Comparison of ENCODE assay signal across 22 cellular contexts in genomic region chr13:110323986-110324749, GRCh38. TPM values are rescaled to one million over a fixed set of nuclear protein-coding genes. Genes with fewer than 3 reads are reported as not detected.
A peak's percentile ranks its signal among the peaks of the same experiment; 100 is the strongest.
DNase-seq lines count a peak whose midpoint lies in the region; TF ChIP-seq lines count a peak whose summit lies in the region.
"Had no signal": no experiment of that assay in that cellular context is flagged by ENCODE, and none has a peak within 500 bp of the region (broad histone marks: within the 10 kb centered on the region; RNA-seq: fewer than 3 reads in every experiment).

No MANE protein-coding gene starts in this region.

- no peak overlapping the region for H3K4me3 Mint-ChIP-seq in mesothelial cell of epicardium
- H3K4me3 Mint-ChIP-seq in Caco-2 (ENCODE audit: unreplicated experiment), result no peak overlapping the region
- H3K4me3 Mint-ChIP-seq: activated T-helper 1 cell treated with anti-CD3 and anti-CD28 coated beads, Interleukin-12 subunit alpha, Interleukin-12 subunit beta, Interleukin-2, Interleukin-4 antibody, amounts not matched to agents 30 ng/mL and 10 ng/mL and 1 ng/mL, durations not matched to agents 14 hours and 24 hours and 36 hours; CD4-positive, alpha-beta T cell; dendritic cell treated with granulocyte-macrophage colony-stimulating factor and Interleukin-4, amounts not matched to agents 40 ng/mL and 50 ng/mL, for 4 days; GM23338; neural crest cell had no signal

- TF ChIP-seq CTCF in choroid plexus epithelial cell (conservative IDR thresholded peaks at IDR 0.05; ENCODE audit: low read depth, low read length), result peak; percentile 8
- TF ChIP-seq CTCF in mesothelial cell of epicardium (IDR thresholded peaks at IDR 0.05; ENCODE audit: unreplicated experiment), result no peak
- TF ChIP-seq CTCF in Caco-2 (IDR thresholded peaks at IDR 0.05; ENCODE audit: insufficient read depth in 1 of 2, low read depth in 1 of 2, low read length in 1 of 2, severe bottlenecking in 1 of 2, unreplicated experiment in 1 of 2), result no peak

- H3K4me3 ChIP-seq in MG63, result no peak overlapping the region
- no peak overlapping the region for H3K4me3 ChIP-seq in choroid plexus epithelial cell (ENCODE audit: low read depth, low read length)
- H3K4me3 ChIP-seq in stomach smooth muscle (ENCODE audit: low read length in 2 of 2), result peak overlapping the region in 1 of 2 donors; percentile 35
- H3K4me3 ChIP-seq in Caco-2 (ENCODE audit: low read depth, low read length), result no peak overlapping the region
- H3K4me3 ChIP-seq: GM23338, testis had no signal

- CTCF ChIA-PET in Caco-2 (lab: Charles Lee), result interaction anchor here (0.8 kb wide), 1 partner anchor 12 kb away, joined by 3 read pairs; no protein-coding TSS in a partner anchor

- H3K9ac ChIP-seq in stomach smooth muscle (ENCODE audit: low read length in 2 of 2), result no peak overlapping the region

- H3K4me1 ChIP-seq in stomach smooth muscle (ENCODE audit: control insufficient read depth, insufficient read depth, low read length), result peaks cover 87% of the 10 kb centered on the region
- H3K4me1 ChIP-seq in Caco-2, result peaks cover 31% of the 10 kb centered on the region
- H3K4me1 ChIP-seq: testis had no signal

- peak overlapping the region; percentile 82 for H3K27ac ChIP-seq in stomach smooth muscle (ENCODE audit: low read length)
- H3K27ac ChIP-seq: testis had no signal

- H3K9me3 Mint-ChIP-seq in mesothelial cell of epicardium (peaks cover 6% of the 10 kb centered on the region), Caco-2 (ENCODE audit: unreplicated experiment) (peaks cover 11% of the 10 kb centered on the region)
- H3K9me3 Mint-ChIP-seq: activated naive CD4-positive, alpha-beta T cell treated with anti-CD3 and anti-CD28 coated beads, Interleukin-2, amount 50 U/mL, for 72 hours; CD4-positive, alpha-beta T cell; dendritic cell treated with granulocyte-macrophage colony-stimulating factor and Interleukin-4, amounts not matched to agents 40 ng/mL and 50 ng/mL, for 4 days had no signal

- intact Hi-C loops in Caco-2 (cut with micrococcal nuclease; ENCODE audit: unreplicated experiment), result no loop called here

- no TSS peak for BruUV-seq in Caco-2 (replicated peaks; lab: Mats Ljungman, UMichigan)

- H3K27me3 Mint-ChIP-seq in mesothelial cell of epicardium (ENCODE audit: low read depth) (no peaks in the 10 kb centered on the region), Caco-2 (ENCODE audit: insufficient read depth, unreplicated experiment) (no peaks in the 10 kb centered on the region)

- peaks cover 17% of the 10 kb centered on the region for H3K36me3 Mint-ChIP-seq in mesothelial cell of epicardium
- no peaks in the 10 kb centered on the region for H3K36me3 Mint-ChIP-seq in Caco-2 (ENCODE audit: insufficient read depth, unreplicated experiment)

- H3K27me3 ChIP-seq in MG63, result no peaks in the 10 kb centered on the region
- H3K27me3 ChIP-seq in stomach smooth muscle (ENCODE audit: control insufficient read depth in 1 of 2, insufficient read depth in 2 of 2, low read length in 2 of 2), result no peaks in the 10 kb centered on the region
- H3K27me3 ChIP-seq in Caco-2 (replicated peaks; ENCODE audit: control insufficient read depth, insufficient read depth, low read length), result no peaks in the 10 kb centered on the region
- H3K27me3 ChIP-seq: testis had no signal

- H3K27ac Mint-ChIP-seq in mesothelial cell of epicardium, result peak overlapping the region; percentile 18
- no peak overlapping the region for H3K27ac Mint-ChIP-seq in Caco-2 (ENCODE audit: unreplicated experiment)
- H3K27ac Mint-ChIP-seq: activated naive CD4-positive, alpha-beta T cell treated with anti-CD3 and anti-CD28 coated beads, Interleukin-2, amount 50 U/mL, for 72 hours; activated T-helper 1 cell treated with anti-CD3 and anti-CD28 coated beads, Interleukin-12 subunit alpha, Interleukin-12 subunit beta, Interleukin-2, Interleukin-4 antibody, amounts not matched to agents 30 ng/mL and 10 ng/mL and 1 ng/mL, durations not matched to agents 14 hours and 24 hours and 36 hours; CD4-positive, alpha-beta T cell; dendritic cell treated with granulocyte-macrophage colony-stimulating factor and Interleukin-4, amounts not matched to agents 40 ng/mL and 50 ng/mL, for 4 days; GM23338 had no signal

- no peaks in the 10 kb centered on the region for H3K9me3 ChIP-seq in MG63
- H3K9me3 ChIP-seq in stomach smooth muscle (ENCODE audit: control insufficient read depth in 2 of 2, low read length in 2 of 2), result no peaks in the 10 kb centered on the region
- H3K9me3 ChIP-seq in Caco-2, result no peaks in the 10 kb centered on the region; the same call in 1 of the 2 replicates
- H3K9me3 ChIP-seq: testis had no signal

- H3K4me1 Mint-ChIP-seq in mesothelial cell of epicardium, result peaks cover 54% of the 10 kb centered on the region
- peaks cover 25% of the 10 kb centered on the region for H3K4me1 Mint-ChIP-seq in Caco-2 (ENCODE audit: low read depth, unreplicated experiment)

- H3K36me3 ChIP-seq in MG63 (no peaks in the 10 kb centered on the region), stomach smooth muscle (ENCODE audit: control insufficient read depth in 2 of 2, insufficient read depth in 2 of 2, low read length in 2 of 2) (peaks cover 0 to 5% of the 10 kb centered on the region in 2 donors), Caco-2 (ENCODE audit: control insufficient read depth, insufficient read depth, low read length) (no peaks in the 10 kb centered on the region)

- POLR2A ChIA-PET in Caco-2 (lab: Charles Lee), result interaction anchor here (0.7 kb wide), 1 partner anchor 388 kb away, joined by 3 read pairs; no protein-coding TSS in a partner anchor

- DNase-seq in MG63 (peak; percentile 40), choroid plexus epithelial cell (ENCODE audit: low read depth) (no peak), mesothelial cell of epicardium (ENCODE audit: low spot score in 2 of 2, unreplicated experiment in 2 of 2) (no peak), NCI-H2029 (lab: John Stamatoyannopoulos, UW) (no peak), HPDE6-E6E7 (ENCODE audit: extremely low spot score) (no peak), Caco-2 (no peak), AG08395 (ENCODE audit: low spot score) (no peak)
- DNase-seq: activated CD4-positive, alpha-beta T cell treated with anti-CD3 and anti-CD28 coated beads for 4 hours; CD4-positive, alpha-beta T cell; foreskin melanocyte; kidney; NCI-H1930; NCI-H226; NCI-H82; Right ventricle myocardium superior; testis had no signal

RNA-seq across cellular contexts. Expression of gene COL4A2, which starts 17.1 kb away (rescaled TPM):
- total RNA-seq in MG63 (2014; rRNA removed; shearing (Covaris generic); ENCODE audit: low replicate concordance), result 50.0 and 85.0 TPM in 2 replicates
- total RNA-seq in mesothelial cell of epicardium, result 432 to 469 TPM (median 449 TPM) in 3 replicates
- 17.1 and 19.2 TPM in 2 replicates for total RNA-seq in Caco-2 (2022)
- total RNA-seq: activated T-helper 1 cell treated with anti-CD3 and anti-CD28 coated beads, Interleukin-12 subunit alpha, Interleukin-12 subunit beta, Interleukin-2, Interleukin-4 antibody, amounts not matched to agents 30 ng/mL and 10 ng/mL and 1 ng/mL, durations not matched to agents 14 hours and 24 hours and 36 hours; CD4-positive, alpha-beta T cell had no signal

RNA-seq across cellular contexts. Expression of gene COL4A1, which starts 17.2 kb away (rescaled TPM):
- total RNA-seq in MG63 (2014; rRNA removed; shearing (Covaris generic); ENCODE audit: low replicate concordance), result 21.6 and 24.9 TPM in 2 replicates
- total RNA-seq in mesothelial cell of epicardium, result 341 to 362 TPM (median 347 TPM) in 3 replicates
- total RNA-seq in Caco-2 (2022), result 4.5 and 4.8 TPM in 2 replicates
- total RNA-seq: activated T-helper 1 cell treated with anti-CD3 and anti-CD28 coated beads, Interleukin-12 subunit alpha, Interleukin-12 subunit beta, Interleukin-2, Interleukin-4 antibody, amounts not matched to agents 30 ng/mL and 10 ng/mL and 1 ng/mL, durations not matched to agents 14 hours and 24 hours and 36 hours had no signal

Comparison
In these comparisons a context has a peak if more than half of its experiments do, and no peak if none do; other contexts are left out.
1. RNA of gene COL4A1, which starts 17.2 kb away (total RNA-seq): 341 to 362 TPM in mesothelial cell of epicardium; 21.6 to 24.9 TPM in MG63 and 4.5 to 4.8 TPM in Caco-2; every median in the first group is over 10 times any median in the second.